ENCODE assay signal across 4 cellular contexts in the genomic region with DNA sequence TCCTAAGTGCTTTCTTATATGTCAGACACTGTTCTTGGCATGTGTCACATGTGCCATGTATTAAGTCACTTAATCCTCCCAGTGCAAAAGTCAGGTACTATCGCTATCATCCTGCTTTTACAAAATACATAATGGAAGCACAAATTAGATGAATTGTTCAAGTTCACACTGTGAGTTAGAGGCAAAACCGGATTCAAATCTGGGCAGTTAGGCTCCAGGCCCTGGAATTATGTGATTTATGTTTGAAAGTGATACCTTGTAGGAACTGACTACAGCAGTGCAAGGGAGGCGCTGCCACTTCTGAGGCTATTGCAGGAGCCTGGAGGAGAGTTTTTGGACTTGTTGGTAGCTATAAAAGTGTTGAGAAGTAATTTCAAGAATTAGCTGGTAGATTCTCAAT.
"Had no signal": no experiment of that assay in that cellular context is flagged by ENCODE, and none has a peak within 500 bp of the region (broad histone marks: within the 10 kb centered on the region; RNA-seq: fewer than 3 reads in every experiment).

No MANE protein-coding gene starts in this region.

- DNase-seq: GM23248, GOT3, H7, IMR-90 had no signal
